Comparison of ENCODE assay signal across 1 cellular context in the genomic region with DNA sequence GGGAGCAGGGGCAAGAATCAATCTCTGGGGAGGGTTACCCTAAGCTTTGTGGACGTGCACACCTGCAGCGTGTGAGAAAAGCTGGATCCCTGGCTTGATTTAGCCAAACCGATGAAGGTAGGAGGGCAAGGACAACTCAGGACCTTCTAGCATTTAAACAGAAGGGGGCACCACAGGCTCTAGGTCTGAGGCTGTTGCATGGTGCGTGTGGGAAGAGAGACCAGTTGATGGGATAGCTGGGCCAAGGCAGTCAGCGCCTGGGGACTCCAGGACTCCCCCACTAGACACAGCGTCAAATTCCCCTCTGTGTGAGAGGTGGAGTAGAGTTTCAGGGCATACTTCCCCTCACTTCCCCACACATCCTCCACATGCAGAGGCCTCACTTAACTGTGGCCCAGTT.
TF ChIP-seq lines count a peak whose summit lies in the region.

No MANE protein-coding gene starts in this region.

TF ChIP-seq in endothelial cell of umbilical vein, 7 proteins besides CTCF, POLR2A, EP300 and RAD21 (continued from another document):
- TF ChIP-seq EZH2 (IDR thresholded peaks at IDR 0.05; ENCODE audit: borderline replicate concordance, low read depth, low read length, severe bottlenecking) (no peak), JUN (IDR thresholded peaks at IDR 0.05; ENCODE audit: borderline replicate concordance, insufficient read depth, insufficient read length, low read depth) (no peak)
- TF ChIP-seq, protein P1, sequence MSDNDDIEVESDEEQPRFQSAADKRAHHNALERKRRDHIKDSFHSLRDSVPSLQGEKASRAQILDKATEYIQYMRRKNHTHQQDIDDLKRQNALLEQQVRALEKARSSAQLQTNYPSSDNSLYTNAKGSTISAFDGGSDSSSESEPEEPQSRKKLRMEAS (IDR thresholded peaks at IDR 0.05; ENCODE audit: insufficient read depth, insufficient read length), result no peak
